ENCODE assay signal across 23 cellular contexts in the genomic region with DNA sequence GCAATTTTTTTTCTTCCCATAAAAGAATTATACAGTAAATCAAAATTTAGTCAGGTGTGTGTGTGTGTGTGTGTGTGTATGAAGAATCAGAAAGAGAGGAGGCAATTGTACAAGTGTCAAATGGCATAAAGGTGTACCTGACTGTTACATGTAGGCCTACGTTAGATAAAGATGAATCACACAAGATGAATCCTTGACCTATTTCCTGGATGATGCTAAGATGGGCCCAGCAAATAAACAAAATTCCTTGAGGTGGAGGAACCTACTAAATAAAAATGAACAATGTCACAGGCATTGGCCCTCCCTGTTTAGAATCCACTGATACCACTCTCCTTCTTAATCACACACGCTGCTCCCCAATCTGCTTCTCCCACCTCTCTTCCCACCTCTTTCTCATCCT.
DNase-seq lines count a peak whose midpoint lies in the region; ATAC-seq, FAIRE-seq and TF ChIP-seq lines count a peak whose summit lies in the region.
"Had no signal": no experiment of that assay in that cellular context is flagged by ENCODE, and none has a peak within 500 bp of the region (broad histone marks: within the 10 kb centered on the region; RNA-seq: fewer than 3 reads in every experiment).

No MANE protein-coding gene starts in this region.

- in situ Hi-C loops in mammary epithelial cell (cut with MboI; ENCODE audit: low sequenced_read_pairs in 2 of 2) = no loop called here

- FAIRE-seq in bronchial epithelial cell (lab: Jason Lieb, UNC) = no peak
- FAIRE-seq: A204.1, GM12878, H54 had no signal

- H3K9me3 Mint-ChIP-seq in T-cell = peaks cover 0 to 4% (median 0%) of the 10 kb centered on the region in 3 donors
- H3K9me3 Mint-ChIP-seq: HFFc6 had no signal

- H3K27me3 ChIP-seq in mammary epithelial cell (ENCODE audit: insufficient read depth, low read length) (no peaks in the 10 kb centered on the region), breast epithelium (no peaks in the 10 kb centered on the region), bronchial epithelial cell (ENCODE audit: control insufficient read depth, insufficient read depth, low read length) (no peaks in the 10 kb centered on the region), foreskin keratinocyte (no peaks in the 10 kb centered on the region)
- H3K27me3 ChIP-seq: BLaER1 had no signal

- TF ChIP-seq POLR2A in breast epithelium (IDR thresholded peaks at IDR 0.05) = no peak

- no peak overlapping the region for H3K4me3 Mint-ChIP-seq in T-cell
- H3K4me3 Mint-ChIP-seq: B cell; CD8-positive, alpha-beta T cell; HFFc6 had no signal

- H3K79me2 ChIP-seq in mammary epithelial cell (ENCODE audit: insufficient read depth, low read length) = no peaks in the 10 kb centered on the region

- H3K27ac Mint-ChIP-seq in T-cell = no peak overlapping the region
- H3K27ac Mint-ChIP-seq: B cell; CD4-positive, CD25-positive, alpha-beta regulatory T cell; CD8-positive, alpha-beta T cell; HFFc6 had no signal

- BruUV-seq in mammary epithelial cell (replicated peaks; lab: Mats Ljungman, UMichigan) = no TSS peak

- dilution Hi-C loops in mammary epithelial cell (cut with HindIII; ENCODE audit: low sequenced_read_pairs) = no loop called here

- POLR2A ChIA-PET in RWPE1 (lab: Yijun Ruan, JAX; ENCODE audit: low non-redundant PET) (no interaction called here), T-cell (lab: Charles Lee) (no interaction called here)

- CTCF ChIA-PET in mammary epithelial cell (lab: Charles Lee; ENCODE audit: low non-redundant PET) (no interaction called here), RWPE1 (lab: Yijun Ruan, JAX) (no interaction called here), T-cell (lab: Charles Lee) (no interaction called here)

- WGBS in mammary epithelial cell (ENCODE audit: low coverage, missing lambda C conversion rate) = 71% methylated on average over 2 of the region's 2 CpGs

- no peaks in the 10 kb centered on the region for H3K4me1 Mint-ChIP-seq in T-cell
- H3K4me1 Mint-ChIP-seq: B cell; CD4-positive, CD25-positive, alpha-beta regulatory T cell had no signal

- H4K20me1 ChIP-seq in mammary epithelial cell (ENCODE audit: insufficient read depth, low read length) = no peaks in the 10 kb centered on the region
- H4K20me1 ChIP-seq: BLaER1 had no signal

- H3K27ac ChIP-seq in mammary epithelial cell (ENCODE audit: insufficient read depth, low read depth, low read length) (no peak overlapping the region), breast epithelium (no peak overlapping the region), foreskin keratinocyte (no peak overlapping the region), RWPE1 (no peak overlapping the region)
- H3K27ac ChIP-seq: 22Rv1, BLaER1, C4-2B had no signal

- H3K9me3 ChIP-seq in mammary epithelial cell (replicated peaks; ENCODE audit: insufficient read depth, low read length) = no peaks in the 10 kb centered on the region
- H3K9me3 ChIP-seq in breast epithelium = no peaks in the 10 kb centered on the region
- H3K9me3 ChIP-seq: BLaER1, Caco-2, HAP-1 had no signal

- H3K36me3 Mint-ChIP-seq in T-cell = no peaks in the 10 kb centered on the region
- H3K36me3 Mint-ChIP-seq: CD4-positive, CD25-positive, alpha-beta regulatory T cell; CD8-positive, alpha-beta T cell had no signal

- H3K4me3 ChIP-seq in mammary epithelial cell (replicated peaks in 1 of 3; ENCODE audit: insufficient read depth in 1 of 3, low read depth in 2 of 3, low read length in 3 of 3) (no peak overlapping the region), breast epithelium (no peak overlapping the region), bronchial epithelial cell (ENCODE audit: low read depth, low read length) (no peak overlapping the region)
- H3K4me3 ChIP-seq: BLaER1, GM12878, HAP-1 had no signal

- H2AFZ ChIP-seq in mammary epithelial cell (ENCODE audit: low read depth, low read length) = no peak overlapping the region

- no peak for TF ChIP-seq CTCF in mammary epithelial cell (conservative IDR thresholded peaks at IDR 0.05 in 1 of 2, IDR thresholded peaks at IDR 0.05 in 1 of 2; ENCODE audit: extremely low read depth in 1 of 2, insufficient read depth in 1 of 2, low read depth in 1 of 2, low read length in 2 of 2)
- TF ChIP-seq CTCF in breast epithelium (IDR thresholded peaks at IDR 0.05) = no peak
- no peak for TF ChIP-seq CTCF in bronchial epithelial cell (IDR thresholded peaks at IDR 0.05; ENCODE audit: insufficient read depth, low read length, severe bottlenecking)
- TF ChIP-seq CTCF in foreskin keratinocyte (conservative IDR thresholded peaks at IDR 0.05) = no peak
- TF ChIP-seq CTCF in RWPE1 (conservative IDR thresholded peaks at IDR 0.05; ENCODE audit: low read depth) = no peak

- no peaks in the 10 kb centered on the region for H3K27me3 Mint-ChIP-seq in T-cell
- H3K27me3 Mint-ChIP-seq: B cell; CD4-positive, CD25-positive, alpha-beta regulatory T cell had no signal

- intact Hi-C loops in mammary epithelial cell (cut with micrococcal nuclease) = no loop called here
- intact Hi-C loops in breast epithelium (cut with DNase I; ENCODE audit: low total_unique reads) = no loop called here

- peak; percentile 29 for DNase-seq in mammary epithelial cell
- no peak for DNase-seq in breast epithelium (ENCODE audit: low spot score in 2 of 2)
- peak; percentile 52 for DNase-seq in bronchial epithelial cell (ENCODE audit: low read depth)
- DNase-seq in foreskin keratinocyte = peak in 1 of 2 donors; percentile 58
- DNase-seq in RWPE1 (ENCODE audit: low spot score) = no peak
- no peak for DNase-seq in T-cell
- DNase-seq: Caco-2; CD4-positive, CD25-positive, alpha-beta regulatory T cell; CD8-positive, alpha-beta T cell; DMS153; DND-41; GDM1; GOT3; HFFc6 had no signal

- no peak overlapping the region for H3K9ac ChIP-seq in mammary epithelial cell (ENCODE audit: insufficient read depth, low read length)
- H3K9ac ChIP-seq: BLaER1 had no signal

- H3K36me3 ChIP-seq in mammary epithelial cell (ENCODE audit: insufficient read depth, low read length) = no peaks in the 10 kb centered on the region
- H3K36me3 ChIP-seq in breast epithelium = no peaks in the 10 kb centered on the region
- H3K36me3 ChIP-seq in bronchial epithelial cell (ENCODE audit: control insufficient read depth, insufficient read depth, low read length) = no peaks in the 10 kb centered on the region
- H3K36me3 ChIP-seq: BLaER1, HAP-1 had no signal

- H3K4me2 ChIP-seq in mammary epithelial cell (ENCODE audit: insufficient read depth, low read depth, low read length) = no peak overlapping the region
- H3K4me2 ChIP-seq: BLaER1 had no signal

- H3K4me1 ChIP-seq in mammary epithelial cell (ENCODE audit: insufficient read depth, low read length) = peaks cover 10% of the 10 kb centered on the region
- no peaks in the 10 kb centered on the region for H3K4me1 ChIP-seq in breast epithelium
- H3K4me1 ChIP-seq in foreskin keratinocyte = peaks cover 13% of the 10 kb centered on the region
- H3K4me1 ChIP-seq: BLaER1, Caco-2, HAP-1 had no signal

- ATAC-seq in foreskin keratinocyte = peak; percentile 51
- ATAC-seq in GM18907 (IDR thresholded peaks at IDR 0.05; ENCODE audit: unreplicated experiment) = no peak
- no peak for ATAC-seq in T-cell (replicated peaks in 1 of 4)
- ATAC-seq: CD8-positive, alpha-beta T cell; GM12878 had no signal

Comparison
In these comparisons a context has a peak if more than half of its experiments do, and no peak if none do; other contexts are left out.
1. DNase-seq: peak in mammary epithelial cell (single experiment) and bronchial epithelial cell (single experiment); none in breast epithelium (0 of 2), RWPE1 (single experiment) and T-cell (0 of 34).